Comparison of ENCODE assay signal across 26 cellular contexts in genomic region chr18:11159844-11160243, GRCh38. TPM values are rescaled to one million over a fixed set of nuclear protein-coding genes. Genes with fewer than 3 reads are reported as not detected.
"Had no signal": no experiment of that assay in that cellular context is flagged by ENCODE, and none has a peak within 500 bp of the region (broad histone marks: within the 10 kb centered on the region; RNA-seq: fewer than 3 reads in every experiment).

No MANE protein-coding gene starts in this region.

- H3K9me3 Mint-ChIP-seq: activated CD4-positive, alpha-beta memory T cell treated with anti-CD3 and anti-CD28 coated beads for 36 hours; activated CD4-positive, alpha-beta T cell treated with anti-CD3 and anti-CD28 coated beads, Interleukin-2, amount 10 ng/mL, durations not matched to agents 7 days and 5 days; activated naive CD4-positive, alpha-beta T cell treated with anti-CD3 and anti-CD28 coated beads for 36 hours; activated naive CD4-positive, alpha-beta T cell treated with anti-CD3 and anti-CD28 coated beads, Interleukin-2, amount 50 U/mL, for 72 hours; activated T-cell treated with anti-CD3 and anti-CD28 coated beads, Interleukin-2, amount 50 U/mL, for 4 hours; activated T-helper 1 cell treated with anti-CD3 and anti-CD28 coated beads, Interleukin-12 subunit alpha, Interleukin-12 subunit beta, Interleukin-2, Interleukin-4 antibody, amounts not matched to agents 30 ng/mL and 10 ng/mL and 1 ng/mL, durations not matched to agents 14 hours and 24 hours and 36 hours had no signal

- H3K4me1 ChIP-seq: adrenal gland had no signal

- H2AFZ ChIP-seq: PC-9 had no signal

- H3K4me1 Mint-ChIP-seq: activated CD4-positive, alpha-beta T cell treated with anti-CD3 and anti-CD28 coated beads, Interleukin-2, amount 10 ng/mL, durations not matched to agents 7 days and 5 days; brain had no signal

- H3K27ac Mint-ChIP-seq: activated CD4-positive, alpha-beta memory T cell treated with anti-CD3 and anti-CD28 coated beads for 36 hours; activated CD4-positive, alpha-beta T cell treated with anti-CD3 and anti-CD28 coated beads, Interleukin-2, amount 10 ng/mL, durations not matched to agents 7 days and 5 days; activated naive CD4-positive, alpha-beta T cell treated with anti-CD3 and anti-CD28 coated beads for 36 hours; activated naive CD4-positive, alpha-beta T cell treated with anti-CD3 and anti-CD28 coated beads, Interleukin-2, amount 50 U/mL, for 72 hours; activated T-helper 1 cell treated with anti-CD3 and anti-CD28 coated beads, Interleukin-12 subunit alpha, Interleukin-12 subunit beta, Interleukin-2, Interleukin-4 antibody, amounts not matched to agents 30 ng/mL and 10 ng/mL and 1 ng/mL, durations not matched to agents 14 hours and 24 hours and 36 hours; brain had no signal

- H3K36me3 Mint-ChIP-seq: activated CD4-positive, alpha-beta memory T cell treated with anti-CD3 and anti-CD28 coated beads for 36 hours; activated naive CD4-positive, alpha-beta T cell treated with anti-CD3 and anti-CD28 coated beads, Interleukin-2, amount 50 U/mL, for 72 hours; brain had no signal

- H3K4me3 ChIP-seq: adrenal gland, PC-9 had no signal

- DNase-seq: activated CD4-positive, alpha-beta memory T cell treated with anti-CD3 and anti-CD28 coated beads for 36 hours; activated CD4-positive, alpha-beta T cell treated with anti-CD3 and anti-CD28 coated beads, Interleukin-2, amount 10 ng/mL, durations not matched to agents 7 days and 5 days; activated CD8-positive, alpha-beta memory T cell treated with anti-CD3 and anti-CD28 coated beads, Interleukin-2, amount 50 U/mL, for 4 hours; activated gamma-delta T cell treated with Interleukin-2 at 50 U/mL for 16 hours; activated naive CD4-positive, alpha-beta T cell treated with anti-CD3 and anti-CD28 coated beads for 36 hours; activated T-cell treated with anti-CD3 and anti-CD28 coated beads for 4 hours; activated T-cell treated with anti-CD3 and anti-CD28 coated beads, Interleukin-2, amount 50 U/mL, for 4 hours; adrenal gland; caudate nucleus; cerebellar nuclear complex; NCI-H1092 treated with DMSO at 0.1 percent for 48 hours; NCI-H146; NCI-H187; NCI-H2029 treated with DMSO at 0.1 percent for 48 hours; NCI-H345; NCI-H524 treated with DMSO at 0.1 percent for 48 hours; PC-9; Right ventricle myocardium superior; SW 1271; T-helper 1 cell; T-helper 2 cell; T-helper 9 cell had no signal

- H3K36me3 ChIP-seq: adrenal gland had no signal

- H3K4me2 ChIP-seq: PC-9 had no signal

- H3K4me3 Mint-ChIP-seq: activated CD4-positive, alpha-beta memory T cell treated with anti-CD3 and anti-CD28 coated beads for 36 hours; activated CD4-positive, alpha-beta T cell treated with anti-CD3 and anti-CD28 coated beads, Interleukin-2, amount 10 ng/mL, durations not matched to agents 7 days and 5 days; activated naive CD4-positive, alpha-beta T cell treated with anti-CD3 and anti-CD28 coated beads for 36 hours; activated T-cell treated with anti-CD3 and anti-CD28 coated beads, Interleukin-2, amount 50 U/mL, for 4 hours; activated T-helper 1 cell treated with anti-CD3 and anti-CD28 coated beads, Interleukin-12 subunit alpha, Interleukin-12 subunit beta, Interleukin-2, Interleukin-4 antibody, amounts not matched to agents 30 ng/mL and 10 ng/mL and 1 ng/mL, durations not matched to agents 14 hours and 24 hours and 36 hours; brain had no signal

- H3K27ac ChIP-seq: adrenal gland, PC-9 had no signal

- H3K9me3 ChIP-seq: adrenal gland had no signal

RNA-seq across cellular contexts. Expression of gene PIEZO2, which starts 10.5 kb away (rescaled TPM):
- total RNA-seq: activated CD4-positive, alpha-beta memory T cell treated with anti-CD3 and anti-CD28 coated beads for 36 hours; activated CD4-positive, alpha-beta T cell treated with anti-CD3 and anti-CD28 coated beads, Interleukin-2, amount 10 ng/mL, durations not matched to agents 7 days and 5 days; activated naive CD4-positive, alpha-beta T cell treated with anti-CD3 and anti-CD28 coated beads for 36 hours; activated naive CD4-positive, alpha-beta T cell treated with anti-CD3 and anti-CD28 coated beads, Interleukin-2, amount 50 U/mL, for 72 hours; activated T-helper 1 cell treated with anti-CD3 and anti-CD28 coated beads, Interleukin-12 subunit alpha, Interleukin-12 subunit beta, Interleukin-2, Interleukin-4 antibody, amounts not matched to agents 30 ng/mL and 10 ng/mL and 1 ng/mL, durations not matched to agents 14 hours and 24 hours and 36 hours; NCI-H460; PC-9 had no signal
